In genomic region chr5:150632305-150633160, GRCh38 we compare ENCODE assay signal across 13 cellular contexts. TPM values are rescaled to one million over a fixed set of nuclear protein-coding genes. Genes with fewer than 3 reads are reported as not detected.
DNase-seq lines count a peak whose midpoint lies in the region; ATAC-seq, FAIRE-seq and TF ChIP-seq lines count a peak whose summit lies in the region.
"Had no signal": no experiment of that assay in that cellular context is flagged by ENCODE, and none has a peak within 500 bp of the region (broad histone marks: within the 10 kb centered on the region; RNA-seq: fewer than 3 reads in every experiment).

No MANE protein-coding gene starts in this region.

- H3K23ac ChIP-seq in mesenchymal stem cell (ENCODE audit: low read length in 2 of 2): peak overlapping the region in 1 of 2 experiments; percentile 35

- H2AK5ac ChIP-seq in mesenchymal stem cell (ENCODE audit: low read length, severe bottlenecking): no peak overlapping the region

- no peak for FAIRE-seq in A549 (lab: Jason Lieb, UNC)
- FAIRE-seq: D721Med, GM12878 had no signal

- peak overlapping the region; percentile 74 to 96 for H3K27ac ChIP-seq in A549
- no peak overlapping the region for H3K27ac ChIP-seq in mesenchymal stem cell (ENCODE audit: low read length, poor library complexity, severe bottlenecking)
- H3K27ac ChIP-seq: hepatocyte had no signal

- H3K27me3 ChIP-seq in mesenchymal stem cell (ENCODE audit: control insufficient read depth in 1 of 2, insufficient read depth in 1 of 2, low read length in 2 of 2): no peaks in the 10 kb centered on the region
- H3K27me3 ChIP-seq: hepatocyte had no signal

- H3K4me2 ChIP-seq in A549 (peak overlapping the region; percentile 60), mesenchymal stem cell (ENCODE audit: low read length, poor library complexity, severe bottlenecking) (no peak overlapping the region)
- H3K4me2 ChIP-seq: hepatocyte had no signal

- no peaks in the 10 kb centered on the region for H3K9me3 ChIP-seq in A549
- H3K9me3 ChIP-seq in mesenchymal stem cell (ENCODE audit: control insufficient read depth, low read length): no peaks in the 10 kb centered on the region

- CTCF ChIA-PET in A549 (lab: Yijun Ruan, JAX): interaction anchor here (0.6 to 2.3 kb wide), 8 partner anchors 11 to 145 kb away, joined by 3 to 13 read pairs (median 4); no protein-coding TSS in a partner anchor

- H4K91ac ChIP-seq in mesenchymal stem cell (ENCODE audit: low read length): no peak overlapping the region

- no peak overlapping the region for H2BK120ac ChIP-seq in mesenchymal stem cell (ENCODE audit: low read depth, low read length)

- no peak for TF ChIP-seq EP300 in A549 (IDR thresholded peaks at IDR 0.05)

- TF ChIP-seq POLR2A in A549 (IDR thresholded peaks at IDR 0.05; ENCODE audit: low read length): no peak

- 24% methylated on average over 10 of the region's 10 CpGs for WGBS in A549 (ENCODE audit: missing lambda C conversion rate)
- WGBS in mesenchymal stem cell: 15% methylated on average over 8 of the region's 10 CpGs

- no peak overlapping the region for H3K14ac ChIP-seq in mesenchymal stem cell (ENCODE audit: low read length in 2 of 2)

- H3K4me3 ChIP-seq in A549: no peak overlapping the region
- no peak overlapping the region for H3K4me3 ChIP-seq in choroid plexus epithelial cell (ENCODE audit: low read depth, low read length)
- no peak overlapping the region for H3K4me3 ChIP-seq in mesenchymal stem cell (ENCODE audit: insufficient read depth in 1 of 2, low read depth in 1 of 2, low read length in 2 of 2)
- H3K4me3 ChIP-seq: GM12878, hepatocyte had no signal

- no peak overlapping the region for H3K4ac ChIP-seq in mesenchymal stem cell (ENCODE audit: low read depth in 1 of 2, low read length in 2 of 2)

- H4K8ac ChIP-seq in mesenchymal stem cell (ENCODE audit: low read length): no peak overlapping the region

- ATAC-seq in A549 (peak; percentile 17 to 22), GM21390 (IDR thresholded peaks at IDR 0.05; ENCODE audit: unreplicated experiment) (no peak), GM18520 (IDR thresholded peaks at IDR 0.05; ENCODE audit: unreplicated experiment) (no peak)
- ATAC-seq: activated naive CD4-positive, alpha-beta T cell treated with anti-CD3 and anti-CD28 coated beads, Interleukin-2, amount 50 U/mL, for 72 hours; GM12878 had no signal

- DNase-seq in A549 (ENCODE audit: low read depth in 1 of 2, low spot score in 1 of 2) (peak in 1 of 2 experiments; percentile 51), NCI-H2171 (lab: John Stamatoyannopoulos, UW) (peak; percentile 29), choroid plexus epithelial cell (ENCODE audit: low read depth) (peak; percentile 86), mesenchymal stem cell (peak; percentile 95), DMS153 (lab: John Stamatoyannopoulos, UW) (no peak), HuH-7 (ENCODE audit: low spot score) (no peak)
- DNase-seq: NCI-H2227 treated with DMSO at 0.1 percent for 48 hours had no signal

- no peak overlapping the region for H2BK12ac ChIP-seq in mesenchymal stem cell (ENCODE audit: low read length in 2 of 2)

- no peak overlapping the region for H2AFZ ChIP-seq in mesenchymal stem cell (ENCODE audit: low read depth, low read length)
- H2AFZ ChIP-seq: hepatocyte had no signal

- no peaks in the 10 kb centered on the region for H3K36me3 ChIP-seq in mesenchymal stem cell (ENCODE audit: control insufficient read depth in 1 of 2, insufficient read depth in 2 of 2, low read depth in 1 of 2, low read length in 2 of 2)

- POLR2A ChIA-PET in A549 (lab: Yijun Ruan, JAX): interaction anchor here (1.0 kb wide), 1 partner anchor 22 kb away, joined by 3 read pairs; no protein-coding TSS in a partner anchor

- no peak for TF ChIP-seq CTCF in A549 (IDR thresholded peaks at IDR 0.05)
- no peak for TF ChIP-seq CTCF in choroid plexus epithelial cell (conservative IDR thresholded peaks at IDR 0.05; ENCODE audit: low read depth, low read length)

- no peak overlapping the region for H2BK5ac ChIP-seq in mesenchymal stem cell (ENCODE audit: low read depth, low read length, poor library complexity, severe bottlenecking)

- H3K18ac ChIP-seq in mesenchymal stem cell (ENCODE audit: low read depth in 1 of 2, low read length in 2 of 2): peak overlapping the region in 1 of 2 experiments; percentile 1

- peaks cover 92% of the 10 kb centered on the region for H3K4me1 ChIP-seq in A549
- peaks cover 16% of the 10 kb centered on the region for H3K4me1 ChIP-seq in mesenchymal stem cell (ENCODE audit: control insufficient read depth, insufficient read depth, low read depth, low read length)

- no peak for TF ChIP-seq RAD21 in A549 (conservative IDR thresholded peaks at IDR 0.05 in 1 of 2, IDR thresholded peaks at IDR 0.05 in 1 of 2)

- no peak overlapping the region for H3K9ac ChIP-seq in mesenchymal stem cell (ENCODE audit: low read length)

- no peaks in the 10 kb centered on the region for H3K79me1 ChIP-seq in mesenchymal stem cell (replicated peaks; ENCODE audit: low read length, poor library complexity, severe bottlenecking)

- no peak overlapping the region for H2BK15ac ChIP-seq in mesenchymal stem cell (ENCODE audit: low read depth, poor library complexity, severe bottlenecking)

TF ChIP-seq in A549, 52 proteins besides CTCF, POLR2A, EP300 and RAD21:
- no peak for TF ChIP-seq KDM5A (IDR thresholded peaks at IDR 0.05)
- TF ChIP-seq FOSL2 (IDR thresholded peaks at IDR 0.05): no peak
- peak; percentile 26 for TF ChIP-seq FOSL2 (CRISPR knock-in tag; IDR thresholded peaks at IDR 0.05)
TF ChIP-seq in A549: peak in this region for 1.

RNA-seq across cellular contexts. Expression of gene SYNPO, which starts 7.9 kb away (rescaled TPM):
- polyA plus RNA-seq in A549 (2011; rRNA removed) (13.7 and 20.7 TPM in 2 replicates), A549 (2017; fragmentation: RNase III; extraction: RNeasy Plus Mini Kit Qiagen cat#74134 plus additional on column Dnase treatment) (33.9 to 43.8 TPM (median 37.1 TPM) in 3 replicates)
- 12.2 and 15.7 TPM in 2 replicates for polyA plus RNA-seq in A549 (2012; cell fraction: cytosol; rRNA removed)
- 28.5 and 29.0 TPM in 2 replicates for polyA plus RNA-seq in A549 (2012; cell fraction: nucleus; rRNA removed)
- polyA minus RNA-seq in A549 (2011; rRNA and poly(A)+ RNA removed): 51.4 and 51.7 TPM in 2 replicates
- polyA plus RNA-seq in mesenchymal stem cell (2013, experiment 1 of 2): 37.8 TPM
- 39.1 TPM for polyA plus RNA-seq in mesenchymal stem cell (2013, experiment 2 of 2)

RNA-seq across cellular contexts. Expression of gene MYOZ3, which starts 28.5 kb away (rescaled TPM):
- 0.06 and 0.13 TPM in 2 replicates for polyA plus RNA-seq in A549 (2011; rRNA removed)
- polyA plus RNA-seq in A549 (2012; cell fraction: cytosol; rRNA removed): 0.06 and 0.07 TPM in 2 replicates
- 0.04 and 0.18 TPM in 2 replicates for polyA plus RNA-seq in A549 (2012; cell fraction: nucleus; rRNA removed)
- polyA plus RNA-seq in A549 (2017; fragmentation: RNase III; extraction: RNeasy Plus Mini Kit Qiagen cat#74134 plus additional on column Dnase treatment): 0.07 to 0.12 TPM (median 0.09 TPM) in 3 replicates
- 0.04 TPM in 1 of 2 replicates, not detected in the other for polyA minus RNA-seq in A549 (2011; rRNA and poly(A)+ RNA removed)
- polyA plus RNA-seq in mesenchymal stem cell (2013, experiment 1 of 2): 1.6 TPM
- 1.8 TPM for polyA plus RNA-seq in mesenchymal stem cell (2013, experiment 2 of 2)

Comparison
In these comparisons a context has a peak if more than half of its experiments do, and no peak if none do; other contexts are left out.
1. ATAC-seq: peak in A549 (2 of 2); none in GM21390 (single experiment) and GM18520 (single experiment).
2. DNase-seq: peak in NCI-H2171 (single experiment), choroid plexus epithelial cell (single experiment) and mesenchymal stem cell (single experiment); none in DMS153 (single experiment) and HuH-7 (single experiment).